ENCODE assay signal across 18 cellular contexts in the genomic region with DNA sequence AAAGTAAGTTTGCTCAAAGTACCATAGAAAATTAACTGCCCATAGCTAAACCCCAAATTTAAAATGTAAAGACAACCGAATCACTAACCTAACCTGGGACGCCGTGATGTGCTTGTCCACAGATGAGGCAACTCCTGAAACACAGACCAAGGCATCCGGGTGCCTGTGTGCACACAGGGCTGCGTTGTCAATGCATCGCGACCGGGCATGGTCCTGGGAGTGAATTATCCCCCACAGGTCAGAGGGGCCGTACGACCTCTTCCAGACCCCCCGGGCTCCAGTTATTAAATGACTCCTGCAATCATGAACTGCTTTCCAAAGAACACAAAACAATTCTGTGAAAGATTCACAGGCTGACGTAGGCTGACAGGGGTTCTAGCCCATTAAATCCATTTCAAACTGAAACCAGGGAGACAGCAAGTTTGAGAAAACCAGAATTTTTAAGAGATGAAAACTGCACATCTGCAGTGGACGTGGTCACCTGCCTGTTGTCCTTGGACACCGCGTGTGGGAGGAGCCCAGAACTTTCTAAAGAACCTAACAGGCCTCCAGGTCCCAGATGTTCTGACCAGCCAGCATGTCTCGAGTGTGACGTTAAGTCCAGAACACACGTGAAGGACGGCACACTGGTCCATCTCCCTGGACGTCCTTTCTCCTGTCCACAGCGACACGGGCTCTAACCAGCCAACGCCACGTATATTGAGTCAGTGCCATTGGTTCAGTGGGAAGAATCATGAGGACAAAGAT.
DNase-seq lines count a peak whose midpoint lies in the region; ATAC-seq and TF ChIP-seq lines count a peak whose summit lies in the region.
"Had no signal": no experiment of that assay in that cellular context is flagged by ENCODE, and none has a peak within 500 bp of the region (broad histone marks: within the 10 kb centered on the region; RNA-seq: fewer than 3 reads in every experiment).

No MANE protein-coding gene starts in this region.

- peak; percentile 15 for DNase-seq in CD14-positive monocyte (ENCODE audit: low spot score)
- DNase-seq in coronary artery (ENCODE audit: low spot score), result peak; percentile 53
- peak; percentile 41 for DNase-seq in osteoblast (ENCODE audit: insufficient read length, low spot score, missing footprints)
- DNase-seq in kidney glomerular epithelial cell (lab: John Stamatoyannopoulos, UW), result no peak
- DNase-seq in CD1c-positive myeloid dendritic cell (ENCODE audit: extremely low spot score), result no peak
- DNase-seq: ACHN; BE2C; C1 segment of cervical spinal cord; Calu3; CD8-positive, alpha-beta T cell; DMS79 treated with DMSO at 0.1 percent for 48 hours; EL; KG1 had no signal

- H3K36me3 ChIP-seq in osteoblast (ENCODE audit: insufficient read depth, low read length), result no peaks in the 10 kb centered on the region
- H3K36me3 ChIP-seq: BE2C, HAP-1 had no signal

- no peaks in the 10 kb centered on the region for H3K27me3 ChIP-seq in osteoblast (ENCODE audit: insufficient read depth, low read length)

- no peak overlapping the region for H3K4me2 ChIP-seq in osteoblast (ENCODE audit: insufficient read depth, low read length)

- H2AFZ ChIP-seq in osteoblast (ENCODE audit: low read length), result no peak overlapping the region

- peaks cover 3 to 17% (median 10%) of the 10 kb centered on the region in 3 donors for H3K27me3 Mint-ChIP-seq in CD14-positive monocyte (ENCODE audit: low read depth in 3 of 3)

- ATAC-seq in HG02884 (IDR thresholded peaks at IDR 0.05; ENCODE audit: unreplicated experiment), result no peak
- ATAC-seq in HG03432 (IDR thresholded peaks at IDR 0.05; ENCODE audit: unreplicated experiment), result no peak
- ATAC-seq: CD8-positive, alpha-beta T cell; GM12878 had no signal

- no peaks in the 10 kb centered on the region for H4K20me1 ChIP-seq in osteoblast (ENCODE audit: insufficient read depth, low read length)

- no peaks in the 10 kb centered on the region for H3K4me1 ChIP-seq in osteoblast (ENCODE audit: insufficient read depth, low read length)
- H3K4me1 ChIP-seq: BE2C, HAP-1 had no signal

- H3K27ac ChIP-seq in C4-2B (peak overlapping the region; percentile 11; the same call in 1 of the 2 replicates), coronary artery (no peak overlapping the region), osteoblast (ENCODE audit: low read depth, low read length) (no peak overlapping the region)

- no peaks in the 10 kb centered on the region for H3K4me1 Mint-ChIP-seq in CD14-positive monocyte

- H3K4me3 ChIP-seq in coronary artery, result no peak overlapping the region
- no peak overlapping the region for H3K4me3 ChIP-seq in osteoblast (ENCODE audit: insufficient read depth, low read length)
- H3K4me3 ChIP-seq: GM12878, HAP-1 had no signal

- TF ChIP-seq CTCF in C4-2B (conservative IDR thresholded peaks at IDR 0.05) (no peak), CD14-positive monocyte (IDR thresholded peaks at IDR 0.05) (no peak), coronary artery (IDR thresholded peaks at IDR 0.05) (no peak), osteoblast (IDR thresholded peaks at IDR 0.05; ENCODE audit: extremely low read depth, low read depth, low read length) (no peak)

- intact Hi-C loops in CD14-positive monocyte (cut with micrococcal nuclease), result no loop called here

- peak overlapping the region in 1 of 2 donors; percentile 51 for H3K4me3 Mint-ChIP-seq in CD14-positive monocyte
- H3K4me3 Mint-ChIP-seq: CD8-positive, alpha-beta T cell had no signal

- no peaks in the 10 kb centered on the region for H3K9me3 ChIP-seq in osteoblast (ENCODE audit: low read depth, low read length)
- H3K9me3 ChIP-seq: BE2C, HAP-1 had no signal

- H3K27ac Mint-ChIP-seq in CD14-positive monocyte, result peak overlapping the region in 1 of 7 donors; percentile 10
- H3K27ac Mint-ChIP-seq: CD8-positive, alpha-beta T cell had no signal

- H3K36me3 Mint-ChIP-seq in CD14-positive monocyte, result no peaks in the 10 kb centered on the region
- H3K36me3 Mint-ChIP-seq: CD8-positive, alpha-beta T cell had no signal

- no peaks in the 10 kb centered on the region for H3K79me2 ChIP-seq in osteoblast (ENCODE audit: insufficient read depth, low read length)

- H3K9me3 Mint-ChIP-seq in CD14-positive monocyte, result peaks cover 0 to 6% (median 3%) of the 10 kb centered on the region in 7 donors

Comparison
In these comparisons a context has a peak if more than half of its experiments do, and no peak if none do; other contexts are left out.
1. DNase-seq: peak in CD14-positive monocyte (single experiment), coronary artery (single experiment) and osteoblast (single experiment); none in kidney glomerular epithelial cell (single experiment) and CD1c-positive myeloid dendritic cell (single experiment).